In the genomic region with DNA sequence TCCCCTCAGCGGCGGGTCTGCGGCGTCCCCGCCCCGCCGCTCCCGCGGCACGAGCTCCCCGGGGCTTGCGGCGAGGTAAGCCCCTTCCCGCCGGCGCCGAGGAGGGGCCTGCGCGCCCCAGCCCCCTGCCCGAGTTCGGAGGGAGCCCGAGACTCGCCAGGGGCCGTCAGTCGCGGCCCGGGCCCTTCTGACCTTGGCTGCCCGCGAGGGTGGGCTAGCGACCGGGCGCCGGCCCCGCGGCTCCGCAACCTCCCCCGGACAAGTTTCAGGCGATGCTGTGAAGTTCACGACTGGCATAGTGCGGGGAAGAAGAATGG, we compare ENCODE assay signal across 8 cellular contexts. TPM values are rescaled to one million over a fixed set of nuclear protein-coding genes. Genes with fewer than 3 reads are reported as not detected.
DNase-seq lines count a peak whose midpoint lies in the region; ATAC-seq, FAIRE-seq and TF ChIP-seq lines count a peak whose summit lies in the region.

No MANE protein-coding gene starts in this region.

- peaks cover 22% of the 10 kb centered on the region; the same call in 2 of the 3 replicates for H3K4me1 Mint-ChIP-seq in GM23338
- H3K4me1 Mint-ChIP-seq in activated naive CD4-positive, alpha-beta T cell treated with anti-CD3 and anti-CD28 coated beads, Interleukin-2, amount 50 U/mL, for 24 hours: peaks cover 18% of the 10 kb centered on the region

- intact Hi-C loops in stomach (cut with DNase I; ENCODE audit: low total_unique reads): no loop called here

- no peak overlapping the region for H3K27ac Mint-ChIP-seq in GM23338
- H3K27ac Mint-ChIP-seq in activated naive CD4-positive, alpha-beta T cell treated with anti-CD3 and anti-CD28 coated beads, Interleukin-2, amount 50 U/mL, for 24 hours: no peak overlapping the region

- H3K4me2 ChIP-seq in A549: peak overlapping the region; percentile 75
- H3K4me2 ChIP-seq in GM23338: peak overlapping the region; percentile 87

- H3K36me3 ChIP-seq in GM23338 (ENCODE audit: insufficient read depth): no peaks in the 10 kb centered on the region
- H3K36me3 ChIP-seq in stomach: no peaks in the 10 kb centered on the region

- TF ChIP-seq CTCF in A549 (IDR thresholded peaks at IDR 0.05) (no peak), GM23338 (conservative IDR thresholded peaks at IDR 0.05; ENCODE audit: low read depth in 2 of 2) (no peak), stomach (IDR thresholded peaks at IDR 0.05) (no peak)

- H3K79me2 ChIP-seq in GM23338 (replicated peaks; ENCODE audit: insufficient read depth): peaks cover 41% of the 10 kb centered on the region

- no peak for TF ChIP-seq RAD21 in A549 (conservative IDR thresholded peaks at IDR 0.05 in 1 of 2, IDR thresholded peaks at IDR 0.05 in 1 of 2)

- ATAC-seq in A549: no peak
- ATAC-seq in GM23338: peak; percentile 27

- no peak overlapping the region for H2AFZ ChIP-seq in GM23338

- no peaks in the 10 kb centered on the region for H3K9me3 Mint-ChIP-seq in GM23338
- no peaks in the 10 kb centered on the region for H3K9me3 Mint-ChIP-seq in activated naive CD4-positive, alpha-beta T cell treated with anti-CD3 and anti-CD28 coated beads, Interleukin-2, amount 50 U/mL, for 24 hours

- no CpG with 5 or more reads among the region's 40 CpGs for WGBS in A549 (ENCODE audit: missing lambda C conversion rate)
- 0 to 16% (median 0%) methylated on average over 4 to 31 of the region's 40 CpGs; no CpG with 5 or more reads in 2 of the 5 donors for WGBS in stomach, 5 donors

- POLR2A ChIA-PET in A549 (lab: Yijun Ruan, JAX): interaction anchor here (1.0 kb wide), 1 partner anchor 191 kb away, joined by 4 read pairs; no protein-coding TSS in a partner anchor

- FAIRE-seq in A549 (lab: Jason Lieb, UNC): no peak

- no peaks in the 10 kb centered on the region for H3K9me2 ChIP-seq in GM23338 (ENCODE audit: insufficient read depth)

- no peaks in the 10 kb centered on the region for H3K27me3 ChIP-seq in GM23338 (ENCODE audit: insufficient read depth)
- H3K27me3 ChIP-seq in stomach: peaks cover 0 to 6% (median 0%) of the 10 kb centered on the region in 3 donors

- H3K4me3 Mint-ChIP-seq in GM23338: peak overlapping the region; percentile 86
- peak overlapping the region; percentile 86 for H3K4me3 Mint-ChIP-seq in activated naive CD4-positive, alpha-beta T cell treated with anti-CD3 and anti-CD28 coated beads, Interleukin-2, amount 50 U/mL, for 24 hours

- H3K4me3 ChIP-seq in A549 (peak overlapping the region; percentile 94), GM23338 (peak overlapping the region; percentile 70), stomach (peak overlapping the region; percentile 63 to 74 (median 66))

- DNase-seq in A549 (ENCODE audit: low read depth in 1 of 2, low spot score in 1 of 2) (no peak), GM23338 (ENCODE audit: low spot score) (peak; percentile 26), iPS-NIHi11 (ENCODE audit: low spot score) (peak; percentile 17), stomach (no peak), hepatic stellate cell (ENCODE audit: low spot score) (no peak), COR-L47 (lab: John Stamatoyannopoulos, UW) (no peak), NK-92 (lab: John Stamatoyannopoulos, UW; ENCODE audit: unreplicated experiment) (no peak)

- peaks cover 17% of the 10 kb centered on the region for H4K20me1 ChIP-seq in GM23338 (replicated peaks; ENCODE audit: insufficient read depth)

- TF ChIP-seq POLR2A in A549 (IDR thresholded peaks at IDR 0.05; ENCODE audit: low read length) (no peak), stomach (IDR thresholded peaks at IDR 0.05) (no peak)

- H3K4me1 ChIP-seq in A549: peaks cover 43% of the 10 kb centered on the region
- H3K4me1 ChIP-seq in GM23338 (ENCODE audit: insufficient read depth): peaks cover 22% of the 10 kb centered on the region
- peaks cover 0 to 21% (median 9%) of the 10 kb centered on the region in 4 donors for H3K4me1 ChIP-seq in stomach

- H3K27ac ChIP-seq in A549: peak overlapping the region; percentile 86 to 98
- H3K27ac ChIP-seq in GM23338 (ENCODE audit: low read depth): no peak overlapping the region
- H3K27ac ChIP-seq in stomach: peak overlapping the region; percentile 80 to 89 (median 86)

- TF ChIP-seq EP300 in A549 (IDR thresholded peaks at IDR 0.05) (no peak), stomach (IDR thresholded peaks at IDR 0.05) (no peak)

- H3K36me3 Mint-ChIP-seq in GM23338 (ENCODE audit: low read depth): no peaks in the 10 kb centered on the region; the same call in 2 of the 3 replicates
- H3K36me3 Mint-ChIP-seq in activated naive CD4-positive, alpha-beta T cell treated with anti-CD3 and anti-CD28 coated beads, Interleukin-2, amount 50 U/mL, for 24 hours: no peaks in the 10 kb centered on the region

- H3F3A ChIP-seq in GM23338 (replicated peaks; ENCODE audit: low read depth): no peaks in the 10 kb centered on the region

- CTCF ChIA-PET in A549 (lab: Yijun Ruan, JAX): no interaction called here

- H3K9me3 ChIP-seq in A549: no peaks in the 10 kb centered on the region
- no peaks in the 10 kb centered on the region for H3K9me3 ChIP-seq in stomach

- peaks cover 4% of the 10 kb centered on the region for H3K27me3 Mint-ChIP-seq in GM23338 (ENCODE audit: insufficient read depth, low read depth, poor library complexity)
- no peaks in the 10 kb centered on the region for H3K27me3 Mint-ChIP-seq in activated naive CD4-positive, alpha-beta T cell treated with anti-CD3 and anti-CD28 coated beads, Interleukin-2, amount 50 U/mL, for 24 hours

TF ChIP-seq in A549, 52 proteins besides CTCF, POLR2A, EP300 and RAD21 (continues in another document):
- no peak for TF ChIP-seq GATA3 (IDR thresholded peaks at IDR 0.05; ENCODE audit: borderline replicate concordance)
- TF ChIP-seq, protein P1, sequence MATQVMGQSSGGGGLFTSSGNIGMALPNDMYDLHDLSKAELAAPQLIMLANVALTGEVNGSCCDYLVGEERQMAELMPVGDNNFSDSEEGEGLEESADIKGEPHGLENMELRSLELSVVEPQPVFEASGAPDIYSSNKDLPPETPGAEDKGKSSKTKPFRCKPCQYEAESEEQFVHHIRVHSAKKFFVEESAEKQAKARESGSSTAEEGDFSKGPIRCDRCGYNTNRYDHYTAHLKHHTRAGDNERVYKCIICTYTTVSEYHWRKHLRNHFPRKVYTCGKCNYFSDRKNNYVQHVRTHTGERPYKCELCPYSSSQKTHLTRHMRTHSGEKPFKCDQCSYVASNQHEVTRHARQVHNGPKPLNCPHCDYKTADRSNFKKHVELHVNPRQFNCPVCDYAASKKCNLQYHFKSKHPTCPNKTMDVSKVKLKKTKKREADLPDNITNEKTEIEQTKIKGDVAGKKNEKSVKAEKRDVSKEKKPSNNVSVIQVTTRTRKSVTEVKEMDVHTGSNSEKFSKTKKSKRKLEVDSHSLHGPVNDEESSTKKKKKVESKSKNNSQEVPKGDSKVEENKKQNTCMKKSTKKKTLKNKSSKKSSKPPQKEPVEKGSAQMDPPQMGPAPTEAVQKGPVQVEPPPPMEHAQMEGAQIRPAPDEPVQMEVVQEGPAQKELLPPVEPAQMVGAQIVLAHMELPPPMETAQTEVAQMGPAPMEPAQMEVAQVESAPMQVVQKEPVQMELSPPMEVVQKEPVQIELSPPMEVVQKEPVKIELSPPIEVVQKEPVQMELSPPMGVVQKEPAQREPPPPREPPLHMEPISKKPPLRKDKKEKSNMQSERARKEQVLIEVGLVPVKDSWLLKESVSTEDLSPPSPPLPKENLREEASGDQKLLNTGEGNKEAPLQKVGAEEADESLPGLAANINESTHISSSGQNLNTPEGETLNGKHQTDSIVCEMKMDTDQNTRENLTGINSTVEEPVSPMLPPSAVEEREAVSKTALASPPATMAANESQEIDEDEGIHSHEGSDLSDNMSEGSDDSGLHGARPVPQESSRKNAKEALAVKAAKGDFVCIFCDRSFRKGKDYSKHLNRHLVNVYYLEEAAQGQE (IDR thresholded peaks at IDR 0.05): no peak
- TF ChIP-seq MYC (IDR thresholded peaks at IDR 0.05; ENCODE audit: borderline replicate concordance, low read length): no peak
- TF ChIP-seq EHF (CRISPR knock-in tag; IDR thresholded peaks at IDR 0.05): no peak

TF ChIP-seq in GM23338, 12 proteins besides CTCF, POLR2A, EP300 and RAD21:
- TF ChIP-seq EZH2phosphoT487 (IDR thresholded peaks at IDR 0.05; ENCODE audit: unreplicated experiment): no peak
- TF ChIP-seq STAT1 (IDR thresholded peaks at IDR 0.05; ENCODE audit: unreplicated experiment): no peak
- TF ChIP-seq, protein P1 (IDR thresholded peaks at IDR 0.05; ENCODE audit: unreplicated experiment): no peak
- TF ChIP-seq JUNB (IDR thresholded peaks at IDR 0.05; ENCODE audit: unreplicated experiment): no peak
TF ChIP-seq in GM23338: peak in this region for 0.

RNA-seq across cellular contexts. Expression of a gene that starts 0.6 kb away (rescaled TPM):
- polyA plus RNA-seq in A549 (2011; rRNA removed) (19.4 and 22.8 TPM in 2 replicates), A549 (2017; fragmentation: RNase III; extraction: RNeasy Plus Mini Kit Qiagen cat#74134 plus additional on column Dnase treatment) (4.9 to 5.4 TPM (median 5.3 TPM) in 3 replicates), GM23338 (2016; fragmentation: Nextera tagmentation; extraction: Ambion mirVana) (6.2 and 7.5 TPM in 2 replicates), stomach (1 to 10 TPM in 1 of 3 donors, under 1 TPM in 2; 0.61 to 1.2 (median 0.65) TPM)
- 2.0 and 2.6 TPM in 2 replicates for polyA plus RNA-seq in A549 (2012; cell fraction: cytosol; rRNA removed)
- 2.0 and 2.9 TPM in 2 replicates for polyA plus RNA-seq in A549 (2012; cell fraction: nucleus; rRNA removed)
- 32.1 and 35.0 TPM in 2 replicates for polyA minus RNA-seq in A549 (2011; rRNA and poly(A)+ RNA removed)
- total RNA-seq in GM23338 (2014; rRNA removed; shearing (Covaris generic)): 13.7 and 14.1 TPM in 2 replicates
- 10 to 100 TPM in 1 of 5 donors, 1 to 10 TPM in 3, under 1 TPM in 1; under 0.01 to 21.4 (median 7.7) TPM for total RNA-seq in stomach

Comparison
In these comparisons a context has a peak if more than half of its experiments do, and no peak if none do; other contexts are left out.
1. DNase-seq: peak in GM23338 (single experiment) and iPS-NIHi11 (single experiment); none in A549 (0 of 2), stomach (single experiment), hepatic stellate cell (single experiment), COR-L47 (single experiment) and NK-92 (single experiment).
2. Peak in every context shown above with its lines, with median percentiles within 50 percentile points of each other: H3K4me3 ChIP-seq.